ENCODE assay signal across 17 cellular contexts in genomic region chr22:36184433-36185035, GRCh38. TPM values are rescaled to one million over a fixed set of nuclear protein-coding genes. Genes with fewer than 3 reads are reported as not detected.
DNase-seq lines count a peak whose midpoint lies in the region; ATAC-seq and TF ChIP-seq lines count a peak whose summit lies in the region.
"Had no signal": no experiment of that assay in that cellular context is flagged by ENCODE, and none has a peak within 500 bp of the region (broad histone marks: within the 10 kb centered on the region; RNA-seq: fewer than 3 reads in every experiment).

No MANE protein-coding gene starts in this region.

- CTCF ChIA-PET in naive thymus-derived CD4-positive, alpha-beta T cell (lab: Charles Lee): interaction anchor here (9.5 kb wide), 1 partner anchor 23 kb away, joined by 71 read pairs; the partner anchor contains the start of gene APOL3

- no peak overlapping the region for H3K27ac ChIP-seq in naive thymus-derived CD4-positive, alpha-beta T cell (ENCODE audit: low read depth, low read length)
- H3K27ac ChIP-seq: C4-2B, psoas muscle had no signal

- H3K27me3 Mint-ChIP-seq in naive thymus-derived CD4-positive, alpha-beta T cell: peaks cover 0 to 30% (median 0%) of the 10 kb centered on the region in 5 donors

- H3K4me3 Mint-ChIP-seq in naive thymus-derived CD4-positive, alpha-beta T cell: no peak overlapping the region
- H3K4me3 Mint-ChIP-seq: activated CD4-positive, alpha-beta T cell treated with anti-CD3 and anti-CD28 coated beads, Interleukin-2, amount 10 ng/mL, durations not matched to agents 7 days and 5 days; T-helper 2 cell treated with Interferon-gamma antibody and Interleukin-4, amounts not matched to agents 5 μg/mL and 100 μg/mL, for 36 hours had no signal

- H3K36me3 ChIP-seq in adipocyte (ENCODE audit: control insufficient read depth, insufficient read depth, low read length, severe bottlenecking): no peaks in the 10 kb centered on the region
- no peaks in the 10 kb centered on the region for H3K36me3 ChIP-seq in naive thymus-derived CD4-positive, alpha-beta T cell (ENCODE audit: control insufficient read depth in 2 of 3, insufficient read depth in 3 of 3, low read length in 3 of 3)

- intact Hi-C loops in naive thymus-derived CD4-positive, alpha-beta T cell (cut with micrococcal nuclease): loop anchor here in 1 of 2 donors (5.0 kb wide), 1 partner anchor 117 kb away; no protein-coding TSS in a partner anchor

- H3K4me1 ChIP-seq in adipocyte (ENCODE audit: control insufficient read depth, insufficient read depth, low read length): peaks cover 14% of the 10 kb centered on the region
- H3K4me1 ChIP-seq in naive thymus-derived CD4-positive, alpha-beta T cell (ENCODE audit: control insufficient read depth in 2 of 2, insufficient read depth in 2 of 2, low read length in 2 of 2): peaks cover 0 to 2% of the 10 kb centered on the region in 2 donors
- H3K4me1 ChIP-seq: psoas muscle had no signal

- H3K4me1 Mint-ChIP-seq in naive thymus-derived CD4-positive, alpha-beta T cell: peaks cover 0 to 4% (median 3%) of the 10 kb centered on the region in 7 donors

- H3K27ac Mint-ChIP-seq in naive thymus-derived CD4-positive, alpha-beta T cell: no peak overlapping the region
- H3K27ac Mint-ChIP-seq: activated CD4-positive, alpha-beta T cell treated with anti-CD3 and anti-CD28 coated beads, Interleukin-2, amount 10 ng/mL, durations not matched to agents 7 days and 5 days; T-helper 2 cell treated with Interferon-gamma antibody and Interleukin-4, amounts not matched to agents 5 μg/mL and 100 μg/mL, for 36 hours had no signal

- H3K9me3 Mint-ChIP-seq in naive thymus-derived CD4-positive, alpha-beta T cell: no peaks in the 10 kb centered on the region
- H3K9me3 Mint-ChIP-seq: activated CD4-positive, alpha-beta T cell treated with anti-CD3 and anti-CD28 coated beads, Interleukin-2, amount 10 ng/mL, durations not matched to agents 7 days and 5 days; T-helper 2 cell treated with Interferon-gamma antibody and Interleukin-4, amounts not matched to agents 5 μg/mL and 100 μg/mL, for 36 hours had no signal

- DNase-seq in GM03348 (ENCODE audit: low spot score): peak; percentile 65
- peak; percentile 34 for DNase-seq in adipocyte (ENCODE audit: low read depth)
- peak; percentile 56 for DNase-seq in fibroblast of mammary gland (ENCODE audit: low read depth)
- peak; percentile 55 for DNase-seq in pons (ENCODE audit: low spot score)
- DNase-seq in NCI-H226: no peak
- DNase-seq in NOMO-1 treated with dmso at 0.1 percent for 144 hours (lab: John Stamatoyannopoulos, UW; ENCODE audit: unreplicated experiment): no peak
- no peak for DNase-seq in naive thymus-derived CD4-positive, alpha-beta T cell
- DNase-seq: activated CD4-positive, alpha-beta T cell treated with anti-CD3 and anti-CD28 coated beads, Interleukin-2, amount 10 ng/mL, durations not matched to agents 7 days and 5 days; DMS79; effector CD8-positive, alpha-beta T cell; NCI-H2029; NCI-H774; psoas muscle had no signal

- no peak overlapping the region for H3K9ac ChIP-seq in adipocyte (ENCODE audit: low read length)

- POLR2A ChIA-PET in naive thymus-derived CD4-positive, alpha-beta T cell (lab: Charles Lee): no interaction called here

- H3K27me3 ChIP-seq in adipocyte (replicated peaks; ENCODE audit: control insufficient read depth, insufficient read depth, low read length): no peaks in the 10 kb centered on the region
- no peaks in the 10 kb centered on the region for H3K27me3 ChIP-seq in naive thymus-derived CD4-positive, alpha-beta T cell (ENCODE audit: control insufficient read depth in 2 of 2, insufficient read depth in 2 of 2, low read length in 2 of 2)

- no peaks in the 10 kb centered on the region for H3K36me3 Mint-ChIP-seq in naive thymus-derived CD4-positive, alpha-beta T cell

- TF ChIP-seq CTCF in fibroblast of mammary gland (conservative IDR thresholded peaks at IDR 0.05; ENCODE audit: control insufficient read depth, insufficient read depth, low read depth, low read length): no peak

- no peaks in the 10 kb centered on the region for H3K9me3 ChIP-seq in adipocyte (ENCODE audit: control insufficient read depth, low read length)
- no peaks in the 10 kb centered on the region for H3K9me3 ChIP-seq in naive thymus-derived CD4-positive, alpha-beta T cell (ENCODE audit: control insufficient read depth in 2 of 3, low read length in 3 of 3)
- H3K9me3 ChIP-seq: psoas muscle had no signal

- H3K4me3 ChIP-seq in adipocyte (ENCODE audit: low read length) (no peak overlapping the region), fibroblast of mammary gland (ENCODE audit: control insufficient read depth, low read depth, low read length) (no peak overlapping the region)
- no peak overlapping the region for H3K4me3 ChIP-seq in naive thymus-derived CD4-positive, alpha-beta T cell (ENCODE audit: low read length)
- H3K4me3 ChIP-seq: psoas muscle had no signal

- ATAC-seq in naive thymus-derived CD4-positive, alpha-beta T cell: no peak
- ATAC-seq: psoas muscle, Right ventricle myocardium inferior had no signal

RNA-seq across cellular contexts. Expression of gene APOL4, which starts 17.1 kb away (rescaled TPM):
- total RNA-seq in naive thymus-derived CD4-positive, alpha-beta T cell: 1 to 10 TPM in 1 of 5 experiments, not detected in 4; 1.2 TPM
- polyA plus RNA-seq in naive thymus-derived CD4-positive, alpha-beta T cell: not detected
- total RNA-seq: HT-29 had no signal

RNA-seq across cellular contexts. Expression of gene APOL3, which starts 24.0 kb away (rescaled TPM):
- total RNA-seq in naive thymus-derived CD4-positive, alpha-beta T cell: 100 to 1,000 TPM; 121 to 212 (median 175) TPM
- polyA plus RNA-seq in naive thymus-derived CD4-positive, alpha-beta T cell: 10 to 100 TPM; 56.9 to 83.9 TPM

RNA-seq across cellular contexts. Expression of gene APOL2, which starts 54.8 kb away (rescaled TPM):
- 100 to 1,000 TPM in 1 of 5 experiments, 10 to 100 TPM in 4; 30.1 to 133 (median 66.9) TPM for total RNA-seq in naive thymus-derived CD4-positive, alpha-beta T cell
- polyA plus RNA-seq in naive thymus-derived CD4-positive, alpha-beta T cell: 10 to 100 TPM; 13.4 to 14.9 TPM

Comparison
In these comparisons a context has a peak if more than half of its experiments do, and no peak if none do; other contexts are left out.
1. DNase-seq: peak in GM03348 (single experiment), adipocyte (single experiment), fibroblast of mammary gland (single experiment) and pons (single experiment); none in NCI-H226 (single experiment), NOMO-1 treated with dmso at 0.1 percent for 144 hours (single experiment) and naive thymus-derived CD4-positive, alpha-beta T cell (0 of 9).